Comparison of ENCODE assay signal across 11 cellular contexts in genomic region chr4:8044699-8045098, GRCh38.
DNase-seq lines count a peak whose midpoint lies in the region; ATAC-seq, FAIRE-seq and TF ChIP-seq lines count a peak whose summit lies in the region.
"Had no signal": no experiment of that assay in that cellular context is flagged by ENCODE, and none has a peak within 500 bp of the region (broad histone marks: within the 10 kb centered on the region; RNA-seq: fewer than 3 reads in every experiment).

No MANE protein-coding gene starts in this region.

- no peak overlapping the region for H3K56ac ChIP-seq in H1 (replicated peaks; ENCODE audit: insufficient read length, low read depth, low read length)

- no peak overlapping the region for H2BK20ac ChIP-seq in H1 (ENCODE audit: low read length)

- H3K4me2 ChIP-seq in H1 (ENCODE audit: insufficient read depth in 1 of 2, low read depth in 2 of 2, low read length in 2 of 2), result no peak overlapping the region

- WGBS in H1 (ENCODE audit: extremely low coverage in 1 of 2, insufficient coverage in 1 of 2, insufficient read length in 1 of 2, insufficient replicate concordance in 2 of 2, low coverage in 1 of 2, low lambda C conversion rate in 2 of 2, missing lambda C conversion rate in 1 of 2), 2 experiments, result 87% methylated on average over 14 of the region's 15 CpGs; no CpG with 5 or more reads in 1 of the 2 experiments

- H3K79me2 ChIP-seq in H1 (ENCODE audit: control insufficient read depth in 1 of 2, insufficient read depth in 2 of 2, low read length in 2 of 2), result no peaks in the 10 kb centered on the region

- intact Hi-C loops in Right ventricle myocardium inferior (cut with DNase I) (no loop called here), left ventricle myocardium superior (cut with micrococcal nuclease) (no loop called here), uterus (cut with DNase I; ENCODE audit: low total_unique reads) (no loop called here), upper lobe of right lung (cut with DNase I) (no loop called here)

- H3K14ac ChIP-seq in H1 (ENCODE audit: insufficient read length), result no peak overlapping the region

- H3K79me1 ChIP-seq in H1 (ENCODE audit: low read depth, low read length), result no peaks in the 10 kb centered on the region

- H3K23ac ChIP-seq in H1 (ENCODE audit: insufficient read length), result no peak overlapping the region

- no peaks in the 10 kb centered on the region for H3K9me3 ChIP-seq in H1 (ENCODE audit: insufficient read depth in 2 of 2, low read depth in 1 of 2, low read length in 1 of 2)
- H3K9me3 ChIP-seq in uterus, result no peaks in the 10 kb centered on the region
- H3K9me3 ChIP-seq in upper lobe of right lung, result no peaks in the 10 kb centered on the region
- H3K9me3 ChIP-seq: thoracic aorta had no signal

- ATAC-seq in Right ventricle myocardium inferior (no peak), left ventricle myocardium superior (no peak), upper lobe of right lung (no peak), GM18520 (IDR thresholded peaks at IDR 0.05; ENCODE audit: unreplicated experiment) (no peak)

- no peak overlapping the region for H2AFZ ChIP-seq in H1 (ENCODE audit: low read length)

- no peak overlapping the region for H4K5ac ChIP-seq in H1 (ENCODE audit: insufficient read length, low read depth, low read length)

- peaks cover 6 to 19% (median 14%) of the 10 kb centered on the region in 4 experiments for H3K4me1 ChIP-seq in H1 (replicated peaks in 1 of 4; ENCODE audit: control insufficient read depth in 3 of 4, insufficient read depth in 4 of 4, low read length in 3 of 4)
- no peaks in the 10 kb centered on the region for H3K4me1 ChIP-seq in uterus
- H3K4me1 ChIP-seq in upper lobe of right lung, result no peaks in the 10 kb centered on the region

- 0 out of 2 replicates have a peak overlapping the region, but pooled peaks have one; percentile 18 for H2BK15ac ChIP-seq in H1 (ENCODE audit: low read length)

- no peak for FAIRE-seq in H1 (lab: Jason Lieb, UNC)
- FAIRE-seq: A204.1 had no signal

- H2AK5ac ChIP-seq in H1 (ENCODE audit: low read depth, low read length), result no peak overlapping the region

- H3K4me3 ChIP-seq in H1 (ENCODE audit: extremely low read depth in 1 of 4, insufficient read depth in 2 of 4, low read depth in 3 of 4, low read length in 4 of 4) (no peak overlapping the region), uterus (no peak overlapping the region), upper lobe of right lung (no peak overlapping the region)
- H3K4me3 ChIP-seq: thoracic aorta had no signal

- no peak overlapping the region for H4K8ac ChIP-seq in H1 (ENCODE audit: extremely low read depth, insufficient read depth, low read length)

- no peak for TF ChIP-seq EP300 in H1 (IDR thresholded peaks at IDR 0.05; ENCODE audit: borderline replicate concordance in 1 of 2, low read depth in 2 of 2, low read length in 2 of 2)

- POLR2A ChIA-PET in H1 (lab: Charles Lee; ENCODE audit: partially characterized antibody), result no interaction called here

- no peak overlapping the region for H3K9ac ChIP-seq in H1 (replicated peaks in 1 of 4; ENCODE audit: extremely low read depth in 1 of 4, low read depth in 3 of 4, low read length in 3 of 4)

- TF ChIP-seq RAD21 in H1 (IDR thresholded peaks at IDR 0.05 in 1 of 2, conservative IDR thresholded peaks at IDR 0.05 in 1 of 2; ENCODE audit: low read depth in 2 of 2, low read length in 2 of 2), result no peak

- H4K20me1 ChIP-seq in H1 (replicated peaks in 1 of 2; ENCODE audit: control insufficient read depth in 1 of 2, insufficient read depth in 2 of 2, low read length in 2 of 2), result no peaks in the 10 kb centered on the region

- peak; percentile 40 for DNase-seq in Right ventricle myocardium inferior (ENCODE audit: missing footprints)
- DNase-seq in left ventricle myocardium superior, result no peak
- DNase-seq in NCI-H2227 (lab: John Stamatoyannopoulos, UW; ENCODE audit: unreplicated experiment), result peak; percentile 50
- no peak for DNase-seq in H1 (ENCODE audit: low read depth in 1 of 2, low spot score in 2 of 2)
- DNase-seq in uterus, result no peak
- DNase-seq in upper lobe of right lung, result no peak
- no peak for DNase-seq in GOT3 (lab: John Stamatoyannopoulos, UW)
- DNase-seq: activated CD4-positive, alpha-beta T cell treated with anti-CD3 and anti-CD28 coated beads, Interleukin-2, amount 50 U/mL, for 4 hours had no signal

- H4K91ac ChIP-seq in H1 (replicated peaks; ENCODE audit: insufficient read length, low read length), result no peak overlapping the region

- H2BK5ac ChIP-seq in H1 (ENCODE audit: low read depth, low read length), result no peak overlapping the region

- TF ChIP-seq POLR2A in H1 (IDR thresholded peaks at IDR 0.05; ENCODE audit: control extremely low read depth in 1 of 2, low read depth in 2 of 2, low read length in 2 of 2), result no peak
- no peak for TF ChIP-seq POLR2A in uterus (IDR thresholded peaks at IDR 0.05)

- H3K27ac ChIP-seq in H1 (ENCODE audit: low read depth, low read length) (no peak overlapping the region), uterus (no peak overlapping the region), upper lobe of right lung (no peak overlapping the region)
- H3K27ac ChIP-seq: thoracic aorta had no signal

- H2BK12ac ChIP-seq in H1 (ENCODE audit: low read depth, low read length), result no peak overlapping the region

- H3K4ac ChIP-seq in H1 (replicated peaks; ENCODE audit: insufficient read length, low read depth, low read length), result no peak overlapping the region

- no peak overlapping the region for H2BK120ac ChIP-seq in H1 (replicated peaks; ENCODE audit: low read depth, low read length)

- H3K36me3 ChIP-seq in H1 (ENCODE audit: control insufficient read depth in 2 of 4, insufficient read depth in 4 of 4, low read length in 3 of 4), result no peaks in the 10 kb centered on the region
- no peaks in the 10 kb centered on the region for H3K36me3 ChIP-seq in uterus
- no peaks in the 10 kb centered on the region for H3K36me3 ChIP-seq in upper lobe of right lung

- H3K23me2 ChIP-seq in H1 (ENCODE audit: low read depth, low read length), result no peaks in the 10 kb centered on the region

- H3K27me3 ChIP-seq in H1 (replicated peaks in 1 of 4; ENCODE audit: control insufficient read depth in 3 of 4, extremely low read depth in 1 of 4, insufficient read depth in 3 of 4, low read length in 3 of 4) (no peaks in the 10 kb centered on the region), uterus (no peaks in the 10 kb centered on the region), upper lobe of right lung (no peaks in the 10 kb centered on the region)

- H3K18ac ChIP-seq in H1 (ENCODE audit: extremely low read depth, low read length), result no peak overlapping the region

- TF ChIP-seq CTCF in H1 (IDR thresholded peaks at IDR 0.05; ENCODE audit: control extremely low read depth in 1 of 3, insufficient read depth in 1 of 3, low read depth in 1 of 3, low read length in 3 of 3), result no peak
- TF ChIP-seq CTCF in uterus (IDR thresholded peaks at IDR 0.05), result no peak
- TF ChIP-seq CTCF in upper lobe of right lung (IDR thresholded peaks at IDR 0.05), result no peak

- CTCF ChIA-PET in H1 (lab: Charles Lee; ENCODE audit: partially characterized antibody), result interaction anchor here (1.1 kb wide), 1 partner anchor 48 kb away, joined by 3 read pairs; no protein-coding TSS in a partner anchor

TF ChIP-seq in H1, 55 proteins besides CTCF, POLR2A, EP300 and RAD21:
- TF ChIP-seq SIX5 (IDR thresholded peaks at IDR 0.05; ENCODE audit: low read depth, low read length) (no peak), RXRA (IDR thresholded peaks at IDR 0.05; ENCODE audit: insufficient read depth, low read depth, low read length) (no peak), KDM4A (IDR thresholded peaks at IDR 0.05; ENCODE audit: low read depth, low read length, severe bottlenecking) (no peak), EZH2 (IDR thresholded peaks at IDR 0.05; ENCODE audit: low read depth, low read length, severe bottlenecking) (no peak), GABPA (IDR thresholded peaks at IDR 0.05; ENCODE audit: borderline replicate concordance, insufficient read depth, low read length) (no peak), CHD1 (IDR thresholded peaks at IDR 0.05; ENCODE audit: low read depth, low read length) (no peak), SUZ12 (IDR thresholded peaks at IDR 0.05; ENCODE audit: low read length) (no peak), ZNF274 (IDR thresholded peaks at IDR 0.05; ENCODE audit: borderline replicate concordance, extremely low read depth, low read length) (no peak), ATF2 (IDR thresholded peaks at IDR 0.05; ENCODE audit: low read length) (no peak), JUND (IDR thresholded peaks at IDR 0.05; ENCODE audit: low read length) (no peak), SIRT6 (IDR thresholded peaks at IDR 0.05; ENCODE audit: low read length) (no peak), RNF2 (IDR thresholded peaks at IDR 0.05; ENCODE audit: borderline replicate concordance, low read depth, low read length, missing control alignments, poor library complexity, severe bottlenecking) (no peak), SRF (IDR thresholded peaks at IDR 0.05; ENCODE audit: low read depth, low read length) (no peak), GTF2F1 (IDR thresholded peaks at IDR 0.05; ENCODE audit: borderline replicate concordance, low read depth, low read length) (no peak), SIN3A (conservative IDR thresholded peaks at IDR 0.05 in 1 of 2, IDR thresholded peaks at IDR 0.05 in 1 of 2; ENCODE audit: low read depth in 1 of 2, low read length in 2 of 2) (no peak), KDM5A (IDR thresholded peaks at IDR 0.05; ENCODE audit: low read length) (no peak), NANOG (IDR thresholded peaks at IDR 0.05; ENCODE audit: insufficient read depth, low read depth, low read length, poor library complexity, severe bottlenecking) (no peak), FOSL1 (IDR thresholded peaks at IDR 0.05; ENCODE audit: insufficient read depth, low read depth, low read length) (no peak), CEBPB (IDR thresholded peaks at IDR 0.05; ENCODE audit: low read depth, low read length) (no peak), TEAD4 (IDR thresholded peaks at IDR 0.05; ENCODE audit: low read depth, low read length) (no peak)

Comparison
In these comparisons a context has a peak if more than half of its experiments do, and no peak if none do; other contexts are left out.
1. DNase-seq: peak in Right ventricle myocardium inferior (single experiment) and NCI-H2227 (single experiment); none in left ventricle myocardium superior (single experiment), H1 (0 of 2), uterus (0 of 2), upper lobe of right lung (single experiment) and GOT3 (single experiment).